In the genomic region with DNA sequence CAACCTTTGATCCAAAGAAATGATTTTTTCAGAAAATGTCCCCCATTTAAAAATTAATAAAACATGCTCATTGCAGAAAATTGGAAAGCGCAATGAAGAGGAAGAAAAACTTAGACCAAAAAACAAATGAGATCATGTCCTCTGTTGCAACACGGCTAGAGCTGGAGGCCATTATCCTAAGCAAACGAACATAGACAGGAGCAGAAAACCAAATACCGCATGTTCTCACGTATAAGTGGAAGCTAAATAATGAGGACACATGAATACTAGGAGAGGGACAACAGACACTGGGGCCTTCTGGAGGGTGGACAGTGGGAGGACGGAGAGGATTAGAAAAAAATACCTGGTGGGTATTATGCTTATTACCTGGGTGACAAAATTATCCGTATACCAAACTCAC, we compare ENCODE assay signal across 26 cellular contexts. TPM values are rescaled to one million over a fixed set of nuclear protein-coding genes. Genes with fewer than 3 reads are reported as not detected.
DNase-seq lines count a peak whose midpoint lies in the region; ATAC-seq and TF ChIP-seq lines count a peak whose summit lies in the region.
"Had no signal": no experiment of that assay in that cellular context is flagged by ENCODE, and none has a peak within 500 bp of the region (broad histone marks: within the 10 kb centered on the region; RNA-seq: fewer than 3 reads in every experiment).

No MANE protein-coding gene starts in this region.

- H2BK120ac ChIP-seq in IMR-90 (ENCODE audit: low read depth, low read length) = no peak overlapping the region

- H2AK5ac ChIP-seq in IMR-90 (ENCODE audit: low read depth, low read length) = no peak overlapping the region

- TF ChIP-seq CTCF in IMR-90 (conservative IDR thresholded peaks at IDR 0.05; ENCODE audit: low read depth, low read length) (no peak), left lung (IDR thresholded peaks at IDR 0.05) (no peak)

- H3K23ac ChIP-seq in IMR-90 (ENCODE audit: low read depth, low read length) = no peak overlapping the region

- WGBS in IMR-90 (ENCODE audit: extremely low coverage in 2 of 2, insufficient read length in 1 of 2), 2 experiments = no CpG with 5 or more reads among the region's 7 CpGs

- H3K9me3 ChIP-seq in IMR-90 (ENCODE audit: control insufficient read depth, insufficient read depth, low read length) (no peaks in the 10 kb centered on the region), adipocyte (ENCODE audit: control insufficient read depth, low read length) (no peaks in the 10 kb centered on the region), left lung (no peaks in the 10 kb centered on the region)
- H3K9me3 ChIP-seq: breast epithelium, sigmoid colon, thoracic aorta had no signal

- H2BK20ac ChIP-seq in IMR-90 (ENCODE audit: low read depth, low read length) = no peak overlapping the region

- intact Hi-C loops in IMR-90 (cut with micrococcal nuclease) (no loop called here), left lung (cut with DNase I) (no loop called here)

- H3K79me1 ChIP-seq in IMR-90 (ENCODE audit: low read depth in 1 of 2, low read length in 2 of 2) = no peaks in the 10 kb centered on the region

- no peak for TF ChIP-seq POLR2A in IMR-90 (IDR thresholded peaks at IDR 0.05; ENCODE audit: low read depth, low read length)
- TF ChIP-seq POLR2A in GM18505 (IDR thresholded peaks at IDR 0.05; ENCODE audit: borderline replicate concordance, extremely low read depth, insufficient read depth, insufficient read length) = no peak

- in situ Hi-C loops in IMR-90 (cut with MboI; ENCODE audit: low sequenced_read_pairs) = no loop called here

- no peaks in the 10 kb centered on the region for H4K20me1 ChIP-seq in IMR-90 (ENCODE audit: insufficient read depth, low read length)

- H3K4me1 ChIP-seq in IMR-90 (ENCODE audit: control insufficient read depth, insufficient read depth, low read length) (peaks cover 5% of the 10 kb centered on the region), adipocyte (ENCODE audit: control insufficient read depth, insufficient read depth, low read length) (no peaks in the 10 kb centered on the region), left lung (peaks cover 0 to 9% of the 10 kb centered on the region in 2 donors)
- H3K4me1 ChIP-seq: breast epithelium had no signal

- ATAC-seq in IMR-90 (ENCODE audit: low read depth) (no peak), left lung (peak; percentile 7), GM18505 (IDR thresholded peaks at IDR 0.05; ENCODE audit: unreplicated experiment) (no peak), HG02884 (IDR thresholded peaks at IDR 0.05; ENCODE audit: unreplicated experiment) (no peak)
- ATAC-seq: activated T-cell treated with anti-CD3 and anti-CD28 coated beads, Interleukin-2, amount 50 U/mL, for 72 hours; PC-3; Right ventricle myocardium inferior had no signal

- no peak for TF ChIP-seq RAD21 in IMR-90 (IDR thresholded peaks at IDR 0.05; ENCODE audit: low read length)

- DNase-seq in IMR-90 = no peak
- peak; percentile 49 for DNase-seq in NCI-H526 (lab: John Stamatoyannopoulos, UW)
- peak; percentile 41 for DNase-seq in adipocyte (ENCODE audit: low read depth)
- no peak for DNase-seq in left lung
- DNase-seq in Ammon's horn (ENCODE audit: low spot score) = no peak
- DNase-seq: activated CD4-positive, alpha-beta T cell treated with anti-CD3 and anti-CD28 coated beads, Interleukin-2, amount 50 U/mL, for 4 hours; activated naive CD4-positive, alpha-beta T cell treated with anti-CD3 and anti-CD28 coated beads for 36 hours; activated T-cell treated with anti-CD3 and anti-CD28 coated beads, Interleukin-2, amount 50 U/mL, for 72 hours; Calu3; effector CD4-positive, alpha-beta T cell; head of caudate nucleus; NCI-H1048; NCI-H2081; NCI-H345; NCI-H774; PC-3; sigmoid colon; stimulated activated naive CD4-positive, alpha-beta T cell; T-helper 9 cell had no signal

- POLR2A ChIA-PET in IMR-90 (lab: Charles Lee; ENCODE audit: unreplicated experiment) = no interaction called here

- no peak overlapping the region for H3K4me3 ChIP-seq in IMR-90 (ENCODE audit: insufficient read depth, low read depth, low read length)
- no peak overlapping the region for H3K4me3 ChIP-seq in adipocyte (ENCODE audit: low read length)
- H3K4me3 ChIP-seq in left lung = no peak overlapping the region
- H3K4me3 ChIP-seq: breast epithelium, sigmoid colon, thoracic aorta had no signal

- dilution Hi-C loops in IMR-90 (cut with HindIII; ENCODE audit: low sequenced_read_pairs, unreplicated experiment) = no loop called here

- H2BK5ac ChIP-seq in IMR-90 (ENCODE audit: low read depth, low read length, poor library complexity, severe bottlenecking) = no peak overlapping the region

- no TSS peak for BruUV-seq in IMR-90 (replicated peaks; lab: Mats Ljungman, UMichigan)

- CTCF ChIA-PET in IMR-90 (lab: Yijun Ruan, JAX) = no interaction called here

- H3K9me1 ChIP-seq in IMR-90 (ENCODE audit: insufficient read depth, low read length) = no peaks in the 10 kb centered on the region

- no peak overlapping the region for H3K56ac ChIP-seq in IMR-90 (ENCODE audit: extremely low read depth, insufficient read depth, low read length)

- H3K36me3 ChIP-seq in IMR-90 (ENCODE audit: control insufficient read depth, insufficient read depth, low read length) (no peaks in the 10 kb centered on the region), adipocyte (ENCODE audit: control insufficient read depth, insufficient read depth, low read length, severe bottlenecking) (no peaks in the 10 kb centered on the region), left lung (no peaks in the 10 kb centered on the region)
- H3K36me3 ChIP-seq: breast epithelium, sigmoid colon, thoracic aorta had no signal

- no peak overlapping the region for H4K5ac ChIP-seq in IMR-90 (ENCODE audit: low read depth, low read length)

- no peak overlapping the region for H3K18ac ChIP-seq in IMR-90 (ENCODE audit: low read depth, low read length)

- no peak overlapping the region; the same call in 2 of the 3 replicates for H2BK15ac ChIP-seq in IMR-90 (ENCODE audit: low read depth, low read length)

- no peak overlapping the region for H3K14ac ChIP-seq in IMR-90 (replicated peaks; ENCODE audit: low read depth, low read length)

- H2AK9ac ChIP-seq in IMR-90 (replicated peaks; ENCODE audit: low read depth, low read length, poor library complexity) = no peak overlapping the region

- no peak overlapping the region for H3K4me2 ChIP-seq in IMR-90 (ENCODE audit: low read depth, low read length)

- no peak overlapping the region for H3K4ac ChIP-seq in IMR-90 (ENCODE audit: low read depth, low read length)

- H3K27me3 ChIP-seq in IMR-90 (ENCODE audit: control insufficient read depth, insufficient read depth, low read length) = peaks cover 8% of the 10 kb centered on the region; the same call in 1 of the 2 replicates
- H3K27me3 ChIP-seq in adipocyte (replicated peaks; ENCODE audit: control insufficient read depth, insufficient read depth, low read length) = peaks cover 57% of the 10 kb centered on the region
- H3K27me3 ChIP-seq in left lung = peaks cover 28 to 37% of the 10 kb centered on the region in 2 donors

- H3K9ac ChIP-seq in IMR-90 (ENCODE audit: low read depth, low read length) = no peak overlapping the region
- H3K9ac ChIP-seq in adipocyte (ENCODE audit: low read length) = no peak overlapping the region

- no peak overlapping the region for H3K27ac ChIP-seq in IMR-90 (ENCODE audit: insufficient read depth, low read length)
- H3K27ac ChIP-seq in left lung = no peak overlapping the region
- H3K27ac ChIP-seq: breast epithelium, C4-2B, epithelial cell of prostate, sigmoid colon, thoracic aorta had no signal

- H2AFZ ChIP-seq in IMR-90 (replicated peaks; ENCODE audit: low read length, poor library complexity) = no peak overlapping the region

- no peak overlapping the region for H4K91ac ChIP-seq in IMR-90 (ENCODE audit: insufficient read depth, low read depth, low read length)

- no peak overlapping the region for H4K8ac ChIP-seq in IMR-90 (ENCODE audit: low read depth in 2 of 2, low read length in 2 of 2)

TF ChIP-seq in IMR-90, 13 proteins besides CTCF, POLR2A, EP300 and RAD21:
- peak; percentile 66; the same call in 1 of the 2 replicates for TF ChIP-seq CEBPB (IDR thresholded peaks at IDR 0.05; ENCODE audit: low read depth, low read length)
- no peak for TF ChIP-seq MAFK (IDR thresholded peaks at IDR 0.05; ENCODE audit: low read depth, low read length)

RNA-seq across cellular contexts. Expression of a gene that starts 39.0 kb away (rescaled TPM):
- 0.28 and 0.36 TPM in 2 replicates for total RNA-seq in IMR-90 (2012; rRNA removed)
- polyA plus RNA-seq in IMR-90 (2012; rRNA removed) = 0.55 and 0.85 TPM in 2 replicates
- 0.38 TPM in 2 replicates for polyA plus RNA-seq in IMR-90 (2012; cell fraction: cytosol; rRNA removed)
- polyA plus RNA-seq in IMR-90 (2012; cell fraction: nucleus; rRNA removed; ENCODE audit: low replicate concordance) = 0.68 and 0.84 TPM in 2 replicates
- 10 to 100 TPM; 16.2 to 63.4 TPM for total RNA-seq in left lung

Comparison
In these comparisons a context has a peak if more than half of its experiments do, and no peak if none do; other contexts are left out.
1. DNase-seq: peak in NCI-H526 (2 of 2) and adipocyte (single experiment); none in IMR-90 (single experiment), left lung (0 of 2) and Ammon's horn (single experiment).
2. RNA of a gene that starts 39.0 kb away (total RNA-seq): 16.2 to 63.4 TPM in left lung; 0.28 to 0.36 TPM in IMR-90; every median in the first group is over 10 times any median in the second.